11 cellular contexts compared by ENCODE assay signal in genomic region chr21:36097427-36098230, GRCh38. TPM values are rescaled to one million over a fixed set of nuclear protein-coding genes. Genes with fewer than 3 reads are reported as not detected.
DNase-seq lines count a peak whose midpoint lies in the region; FAIRE-seq and TF ChIP-seq lines count a peak whose summit lies in the region.
"Had no signal": no experiment of that assay in that cellular context is flagged by ENCODE, and none has a peak within 500 bp of the region (broad histone marks: within the 10 kb centered on the region; RNA-seq: fewer than 3 reads in every experiment).

No MANE protein-coding gene starts in this region.

- peak overlapping the region; percentile 5; the same call in 1 of the 2 replicates for H3K27ac Mint-ChIP-seq in HFFc6
- no peak overlapping the region for H3K27ac Mint-ChIP-seq in type B pancreatic cell

- H3K4me1 ChIP-seq in iPS-15b (ENCODE audit: control insufficient read depth, insufficient read depth, low read length) (peaks cover 41% of the 10 kb centered on the region), hepatocyte (ENCODE audit: insufficient read depth) (peaks cover 4% of the 10 kb centered on the region)

- H3K4me2 ChIP-seq in hepatocyte = no peak overlapping the region

- no peaks in the 10 kb centered on the region for H4K20me1 ChIP-seq in hepatocyte (ENCODE audit: insufficient read depth, poor library complexity, severe bottlenecking)

- H3K27me3 Mint-ChIP-seq in HFFc6 (ENCODE audit: insufficient read depth) (peaks cover 27% of the 10 kb centered on the region), type B pancreatic cell (peaks cover 6% of the 10 kb centered on the region)

- DNase-seq in COLO829 (ENCODE audit: low spot score) (peak; percentile 45), HFFc6 (peak; percentile 25), RCC 7860 (ENCODE audit: low spot score) (peak; percentile 74), type B pancreatic cell (ENCODE audit: extremely low spot score, unreplicated experiment) (no peak), hepatocyte (ENCODE audit: low spot score) (no peak)
- DNase-seq in activated T-cell treated with anti-CD3 and anti-CD28 coated beads, Interleukin-2, amount 50 U/mL, for 48 hours = no peak
- DNase-seq in activated CD4-positive, alpha-beta T cell treated with anti-CD3 and anti-CD28 coated beads for 1 hour = no peak
- DNase-seq: activated CD4-positive, alpha-beta T cell treated with anti-CD3 and anti-CD28 coated beads, Interleukin-2, amount 50 U/mL, for 48 hours; CD4-positive, CD25-positive, alpha-beta regulatory T cell; NCI-H2107 had no signal

- H3K4me1 Mint-ChIP-seq in HFFc6 (ENCODE audit: low read depth) (peaks cover 23% of the 10 kb centered on the region), type B pancreatic cell (ENCODE audit: unreplicated experiment) (peaks cover 6% of the 10 kb centered on the region)
- H3K4me1 Mint-ChIP-seq: CD4-positive, CD25-positive, alpha-beta regulatory T cell had no signal

- H3K36me3 ChIP-seq in iPS-15b (ENCODE audit: control insufficient read depth, insufficient read depth, low read length) (no peaks in the 10 kb centered on the region), hepatocyte (replicated peaks; ENCODE audit: insufficient read depth, low read depth) (no peaks in the 10 kb centered on the region)

- H3K9me3 Mint-ChIP-seq in HFFc6 (peaks cover 8% of the 10 kb centered on the region), type B pancreatic cell (peaks cover 7% of the 10 kb centered on the region)

- H3K36me3 Mint-ChIP-seq in HFFc6 (ENCODE audit: low read depth) (peaks cover 8% of the 10 kb centered on the region), type B pancreatic cell (no peaks in the 10 kb centered on the region)
- H3K36me3 Mint-ChIP-seq: CD4-positive, CD25-positive, alpha-beta regulatory T cell had no signal

- no peak overlapping the region for H3K27ac ChIP-seq in hepatocyte

- TF ChIP-seq CTCF in HFFc6 (IDR thresholded peaks at IDR 0.05) (no peak), type B pancreatic cell (conservative IDR thresholded peaks at IDR 0.05) (no peak), hepatocyte (IDR thresholded peaks at IDR 0.05; ENCODE audit: poor library complexity) (no peak)

- H3K9ac ChIP-seq in iPS-15b (ENCODE audit: low read depth, low read length) = peak overlapping the region; percentile 4

- no peaks in the 10 kb centered on the region for H3K27me3 ChIP-seq in iPS-15b (ENCODE audit: control insufficient read depth, insufficient read depth, low read length)
- peaks cover 6% of the 10 kb centered on the region for H3K27me3 ChIP-seq in hepatocyte

- H3K4me3 ChIP-seq in iPS-15b (ENCODE audit: low read depth, low read length) = peak overlapping the region; percentile 3
- H3K4me3 ChIP-seq in hepatocyte = no peak overlapping the region

- 75% methylated on average over 9 of the region's 9 CpGs for WGBS in hepatocyte (ENCODE audit: low lambda C conversion rate, missing lambda C conversion rate)

- H3K79me2 ChIP-seq in hepatocyte = no peaks in the 10 kb centered on the region

- H2AFZ ChIP-seq in hepatocyte = no peak overlapping the region

- no peak overlapping the region for H3K4me3 Mint-ChIP-seq in HFFc6
- H3K4me3 Mint-ChIP-seq in type B pancreatic cell = no peak overlapping the region
- H3K4me3 Mint-ChIP-seq: CD4-positive, CD25-positive, alpha-beta regulatory T cell had no signal

- FAIRE-seq in RCC 7860 (lab: Jason Lieb, UNC) = peak; percentile 87

- H3K9me3 ChIP-seq in iPS-15b (ENCODE audit: control insufficient read depth, insufficient read depth, low read length) = peaks cover 14% of the 10 kb centered on the region
- H3K9me3 ChIP-seq in hepatocyte (ENCODE audit: low read depth) = no peaks in the 10 kb centered on the region

- H3K9me2 ChIP-seq in hepatocyte (replicated peaks; ENCODE audit: insufficient read depth) = no peaks in the 10 kb centered on the region

RNA-seq across cellular contexts. Expression of gene CBR1, which starts 27.8 kb away (rescaled TPM):
- total RNA-seq in HFFc6 (2021; fragmentation: NEBNext Ultra II Directional; extraction: Animal tissue kit (Norgen Biotek cat#: 25700)) = 100 to 1,000 TPM; 103 to 144 (median 138) TPM
- 20.1 and 32.8 TPM in 2 replicates for total RNA-seq in type B pancreatic cell (ENCODE audit: low replicate concordance)
- total RNA-seq in hepatocyte = 130 and 152 TPM in 2 replicates
- polyA plus RNA-seq in hepatocyte = 89.0 and 113 TPM in 2 replicates

RNA-seq across cellular contexts. Expression of gene CBR3, which starts 37.2 kb away (rescaled TPM):
- 10 to 100 TPM; 15.1 to 25.9 (median 23.5) TPM for total RNA-seq in HFFc6 (2021; fragmentation: NEBNext Ultra II Directional; extraction: Animal tissue kit (Norgen Biotek cat#: 25700))
- total RNA-seq in type B pancreatic cell (ENCODE audit: low replicate concordance) (1.0 and 1.6 TPM in 2 replicates), hepatocyte (0.12 and 1.7 TPM in 2 replicates)
- 0.22 and 0.56 TPM in 2 replicates for polyA plus RNA-seq in hepatocyte

RNA-seq across cellular contexts. Expression of gene SETD4, which starts 37.3 kb away (rescaled TPM):
- 10 to 100 TPM in 1 of 6 experiments, 1 to 10 TPM in 5; 7.6 to 10.1 (median 8.7) TPM for total RNA-seq in HFFc6 (2021; fragmentation: NEBNext Ultra II Directional; extraction: Animal tissue kit (Norgen Biotek cat#: 25700))
- 16.7 and 26.4 TPM in 2 replicates for total RNA-seq in type B pancreatic cell (ENCODE audit: low replicate concordance)
- total RNA-seq in hepatocyte = 16.6 and 20.5 TPM in 2 replicates
- polyA plus RNA-seq in hepatocyte = 13.7 and 17.8 TPM in 2 replicates

RNA-seq across cellular contexts. Expression of gene DOP1B, which starts 59.0 kb away (rescaled TPM):
- 10 to 100 TPM; 13.2 to 19.4 (median 15.3) TPM for total RNA-seq in HFFc6 (2021; fragmentation: NEBNext Ultra II Directional; extraction: Animal tissue kit (Norgen Biotek cat#: 25700))
- total RNA-seq in type B pancreatic cell (ENCODE audit: low replicate concordance) (26.5 and 29.9 TPM in 2 replicates), hepatocyte (9.1 and 17.7 TPM in 2 replicates)
- polyA plus RNA-seq in hepatocyte = 6.6 and 7.1 TPM in 2 replicates

Comparison
In these comparisons a context has a peak if more than half of its experiments do, and no peak if none do; other contexts are left out.
1. DNase-seq: peak in COLO829 (single experiment), HFFc6 (single experiment) and RCC 7860 (single experiment); none in activated T-cell treated with anti-CD3 and anti-CD28 coated beads, Interleukin-2, amount 50 U/mL, for 48 hours (0 of 2), activated CD4-positive, alpha-beta T cell treated with anti-CD3 and anti-CD28 coated beads for 1 hour (single experiment), type B pancreatic cell (single experiment) and hepatocyte (single experiment).